Comparison of ENCODE assay signal across 18 cellular contexts in the genomic region with DNA sequence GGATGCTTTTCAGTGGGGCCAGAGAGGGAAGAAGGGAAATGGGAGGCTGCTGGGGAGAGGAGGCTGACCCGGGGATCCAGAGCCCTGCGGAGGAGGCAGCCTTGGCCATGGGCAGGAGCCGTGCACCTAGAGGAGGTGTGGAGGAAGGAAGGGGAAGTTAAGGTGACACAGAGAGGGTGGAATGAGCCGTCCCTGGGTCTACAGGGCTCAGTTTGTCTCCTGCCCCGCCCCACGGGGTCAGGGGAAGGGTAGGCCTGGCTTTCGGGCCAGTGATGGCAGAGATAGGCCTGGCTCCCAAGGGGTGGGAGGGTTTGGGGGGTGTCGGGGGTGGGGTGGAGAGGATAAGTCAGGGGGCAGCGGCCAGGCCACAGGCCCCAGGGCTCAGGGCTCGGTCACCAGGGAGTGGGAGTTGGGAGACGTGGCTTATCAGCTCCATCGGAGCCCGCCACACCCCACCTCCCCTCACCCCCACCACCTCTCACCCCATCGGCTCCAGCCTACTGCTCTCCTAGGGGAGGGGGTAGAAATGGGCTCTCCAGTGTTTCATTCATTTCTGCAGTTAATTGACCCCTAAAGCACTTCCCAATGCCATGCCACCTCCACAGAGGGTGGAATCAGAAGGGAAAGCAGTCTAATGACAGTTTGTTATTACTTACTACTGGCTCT. TPM values are rescaled to one million over a fixed set of nuclear protein-coding genes. Genes with fewer than 3 reads are reported as not detected.
DNase-seq lines count a peak whose midpoint lies in the region; ATAC-seq, FAIRE-seq and TF ChIP-seq lines count a peak whose summit lies in the region.
"Had no signal": no experiment of that assay in that cellular context is flagged by ENCODE, and none has a peak within 500 bp of the region (broad histone marks: within the 10 kb centered on the region; RNA-seq: fewer than 3 reads in every experiment).

No MANE protein-coding gene starts in this region.

- H3K36me3 ChIP-seq in GM23338 (ENCODE audit: insufficient read depth): no peaks in the 10 kb centered on the region
- H3K36me3 ChIP-seq in H7 (replicated peaks; ENCODE audit: control insufficient read depth, insufficient read depth, low read length): no peaks in the 10 kb centered on the region
- no peaks in the 10 kb centered on the region for H3K36me3 ChIP-seq in Panc1 (ENCODE audit: control insufficient read depth, insufficient read depth, low read length)
- no peaks in the 10 kb centered on the region for H3K36me3 ChIP-seq in kidney (ENCODE audit: control insufficient read depth in 1 of 2, insufficient read depth in 2 of 2, low read length in 2 of 2)
- no peaks in the 10 kb centered on the region for H3K36me3 ChIP-seq in thyroid gland
- H3K36me3 ChIP-seq: HAP-1 had no signal

- H3K79me2 ChIP-seq in GM23338 (replicated peaks; ENCODE audit: insufficient read depth): no peaks in the 10 kb centered on the region

- H3K4me1 Mint-ChIP-seq in GM23338: peaks cover 4% of the 10 kb centered on the region; the same call in 1 of the 3 replicates
- H3K4me1 Mint-ChIP-seq: CD14-positive monocyte had no signal

- in situ Hi-C loops in Panc1 (cut with HindIII; ENCODE audit: low pct_unique_long_range_greater_than_20kb, low sequenced_read_pairs): no loop called here

- no peaks in the 10 kb centered on the region for H4K20me1 ChIP-seq in GM23338 (replicated peaks; ENCODE audit: insufficient read depth)

- peak overlapping the region; percentile 38; the same call in 1 of the 2 replicates for H2AFZ ChIP-seq in GM23338

- no peaks in the 10 kb centered on the region for H3K4me1 ChIP-seq in GM23338 (ENCODE audit: insufficient read depth)
- H3K4me1 ChIP-seq in Panc1 (ENCODE audit: control insufficient read depth, insufficient read depth, low read length): no peaks in the 10 kb centered on the region
- H3K4me1 ChIP-seq in kidney (ENCODE audit: control insufficient read depth in 1 of 2, insufficient read depth in 1 of 2, low read depth in 1 of 2, low read length in 2 of 2): no peaks in the 10 kb centered on the region
- no peaks in the 10 kb centered on the region for H3K4me1 ChIP-seq in thyroid gland
- H3K4me1 ChIP-seq: A549, Caco-2, HAP-1 had no signal

- no peaks in the 10 kb centered on the region for H3F3A ChIP-seq in GM23338 (replicated peaks; ENCODE audit: low read depth)

- peaks cover 2% of the 10 kb centered on the region; the same call in 1 of the 3 replicates for H3K9me3 Mint-ChIP-seq in GM23338
- H3K9me3 Mint-ChIP-seq: CD8-positive, alpha-beta T cell; HFFc6 had no signal

- H3K9ac ChIP-seq in kidney (ENCODE audit: low read length in 2 of 2): no peak overlapping the region

- ATAC-seq in GM23338: no peak
- ATAC-seq in Panc1: peak; percentile 57

- POLR2A ChIA-PET in Panc1 (lab: Charles Lee): no interaction called here

- 0 out of 3 replicates have a peak, but pooled peaks cover 3% of the 10 kb centered on the region for H3K36me3 Mint-ChIP-seq in GM23338 (ENCODE audit: low read depth)
- H3K36me3 Mint-ChIP-seq: CD14-positive monocyte; CD8-positive, alpha-beta T cell had no signal

- no peaks in the 10 kb centered on the region for H3K9me3 ChIP-seq in Panc1 (ENCODE audit: control insufficient read depth, insufficient read depth, low read depth, low read length)
- no peaks in the 10 kb centered on the region for H3K9me3 ChIP-seq in kidney (ENCODE audit: control insufficient read depth in 1 of 2, low read length in 2 of 2)
- no peaks in the 10 kb centered on the region for H3K9me3 ChIP-seq in thyroid gland
- H3K9me3 ChIP-seq: A549, Caco-2, HAP-1 had no signal

- BruUV-seq in Panc1 (replicated peaks; lab: Mats Ljungman, UMichigan): no TSS peak

- no peak overlapping the region for H3K4me2 ChIP-seq in GM23338
- H3K4me2 ChIP-seq: A549 had no signal

- H3K4me3 Mint-ChIP-seq in GM23338: no peak overlapping the region
- H3K4me3 Mint-ChIP-seq: CD14-positive monocyte; CD8-positive, alpha-beta T cell; HFFc6 had no signal

- H3K4me3 ChIP-seq in GM23338 (no peak overlapping the region), H7 (ENCODE audit: insufficient read depth, low read depth, low read length) (no peak overlapping the region), Panc1 (ENCODE audit: low read depth in 2 of 2, low read length in 2 of 2) (no peak overlapping the region), kidney (ENCODE audit: low read length in 2 of 2) (no peak overlapping the region), thyroid gland (replicated peaks in 1 of 3) (no peak overlapping the region)
- H3K4me3 ChIP-seq: A549, HAP-1 had no signal

- no peak for FAIRE-seq in kidney (lab: Jason Lieb, UNC)
- FAIRE-seq: A549, GM19239, HTR-8/SVneo had no signal

- WGBS in thyroid gland, 2 donors: 64 to 67% methylated on average over 11 to 14 of the region's 14 CpGs

- H3K9me2 ChIP-seq in GM23338 (ENCODE audit: insufficient read depth): no peaks in the 10 kb centered on the region

- peaks cover 10% of the 10 kb centered on the region for H3K27me3 Mint-ChIP-seq in GM23338 (ENCODE audit: insufficient read depth, low read depth, poor library complexity)

- no peak overlapping the region for H3K27ac ChIP-seq in GM23338 (ENCODE audit: low read depth)
- H3K27ac ChIP-seq in Panc1 (ENCODE audit: low read length): no peak overlapping the region
- peak overlapping the region; percentile 25 to 47 for H3K27ac ChIP-seq in kidney (ENCODE audit: low read depth in 2 of 2, low read length in 2 of 2)
- H3K27ac ChIP-seq in thyroid gland: no peak overlapping the region
- H3K27ac ChIP-seq: A549 had no signal

- DNase-seq in GM23338 (ENCODE audit: low spot score): no peak
- peak; percentile 36 for DNase-seq in H7
- DNase-seq in Panc1 (ENCODE audit: low read depth, low spot score): no peak
- DNase-seq in kidney: no peak
- no peak for DNase-seq in thyroid gland
- no peak for DNase-seq in NCI-H1048 (lab: John Stamatoyannopoulos, UW)
- DNase-seq in hippocampal formation (lab: John Stamatoyannopoulos, UW): no peak
- DNase-seq: GF-D8 had no signal

- no peak overlapping the region for H3K27ac Mint-ChIP-seq in GM23338
- H3K27ac Mint-ChIP-seq: CD14-positive monocyte; CD8-positive, alpha-beta T cell; HFFc6 had no signal

- TF ChIP-seq CTCF in GM23338 (conservative IDR thresholded peaks at IDR 0.05; ENCODE audit: low read depth in 2 of 2): no peak
- TF ChIP-seq CTCF in Panc1 (IDR thresholded peaks at IDR 0.05): no peak
- TF ChIP-seq CTCF in kidney (IDR thresholded peaks at IDR 0.05; ENCODE audit: borderline replicate concordance, extremely low read depth, insufficient read depth): no peak
- no peak for TF ChIP-seq CTCF in thyroid gland (IDR thresholded peaks at IDR 0.05)

- CTCF ChIA-PET in Panc1 (lab: Charles Lee): interaction anchor here (0.5 to 1.9 kb wide), 10 partner anchors 14 to 266 kb away, joined by 3 to 30 read pairs (median 9); a partner anchor contains a TSS

- H3K27me3 ChIP-seq in GM23338 (ENCODE audit: insufficient read depth) (peaks cover 2% of the 10 kb centered on the region; the same call in 1 of the 2 replicates), H7 (ENCODE audit: control insufficient read depth, insufficient read depth, low read length) (peaks cover 3% of the 10 kb centered on the region), Panc1 (ENCODE audit: control insufficient read depth, insufficient read depth, low read length) (no peaks in the 10 kb centered on the region; the same call in 1 of the 2 replicates), thyroid gland (no peaks in the 10 kb centered on the region)

- intact Hi-C loops in Panc1 (cut with micrococcal nuclease; ENCODE audit: unreplicated experiment): loop anchor here (5.0 kb wide), 2 partner anchors 171 to 271 kb away; no protein-coding TSS in a partner anchor
- intact Hi-C loops in kidney (cut with DNase I): loop anchor here (5.0 to 10.0 kb wide), 2 partner anchors 76 to 168 kb away; no protein-coding TSS in a partner anchor
- intact Hi-C loops in thyroid gland (cut with DNase I): loop anchor here (5.0 kb wide), 2 partner anchors 76 to 171 kb away; no protein-coding TSS in a partner anchor

- no peak for TF ChIP-seq POLR2A in thyroid gland (IDR thresholded peaks at IDR 0.05)

TF ChIP-seq in GM23338, 12 proteins besides CTCF, POLR2A, EP300 and RAD21 (continues in another document):
- TF ChIP-seq ZNF331 (CRISPR knock-in tag; IDR thresholded peaks at IDR 0.05; ENCODE audit: low read depth) (no peak), POLR2AphosphoS5 (IDR thresholded peaks at IDR 0.05; ENCODE audit: low read depth) (no peak), ZNF114 (CRISPR knock-in tag; IDR thresholded peaks at IDR 0.05) (no peak), EZH2phosphoT487 (IDR thresholded peaks at IDR 0.05; ENCODE audit: unreplicated experiment) (no peak)

RNA-seq across cellular contexts. Expression of a gene that starts 39.4 kb away (rescaled TPM):
- 0.47 and 0.73 TPM in 2 replicates for total RNA-seq in GM23338 (2014; rRNA removed; shearing (Covaris generic))
- polyA plus RNA-seq in GM23338 (2016; fragmentation: Nextera tagmentation; extraction: Ambion mirVana) (0.06 and 0.12 TPM in 2 replicates), kidney (ENCODE audit: insufficient read depth, low read depth, low replicate concordance) (not detected)
- not detected in 2 replicates for total RNA-seq in H7 (2014; rRNA removed; shearing (Covaris generic))
- total RNA-seq in Panc1 (2021; ENCODE audit: unreplicated experiment) (0.08 TPM), kidney (not detected), thyroid gland (not detected)
- polyA plus RNA-seq in Panc1 (2012; ENCODE audit: insufficient read length): not detected
- total RNA-seq: Caco-2; CD8-positive, alpha-beta T cell; HFFc6 had no signal
- polyA plus RNA-seq: AG04450, BJ, CD14-positive monocyte had no signal

RNA-seq across cellular contexts. Expression of a gene that starts 50.2 kb away (rescaled TPM):
- 15.7 and 16.6 TPM in 2 replicates for total RNA-seq in GM23338 (2014; rRNA removed; shearing (Covaris generic))
- polyA plus RNA-seq in GM23338 (2016; fragmentation: Nextera tagmentation; extraction: Ambion mirVana): 4.3 and 4.4 TPM in 2 replicates
- 12.4 and 16.7 TPM in 2 replicates for total RNA-seq in H7 (2014; rRNA removed; shearing (Covaris generic))
- total RNA-seq in Panc1 (2021; ENCODE audit: unreplicated experiment): 27.3 TPM
- polyA plus RNA-seq in Panc1 (2012; ENCODE audit: insufficient read length): 20.4 TPM
- 57.1 TPM for total RNA-seq in kidney
- polyA plus RNA-seq in kidney (ENCODE audit: insufficient read depth, low read depth, low replicate concordance): 49.6 TPM
- 10 to 100 TPM; 34.4 to 39.4 (median 37.3) TPM for total RNA-seq in thyroid gland

RNA-seq across cellular contexts. Expression of a gene that starts 51.1 kb away (rescaled TPM):
- total RNA-seq in GM23338 (2014; rRNA removed; shearing (Covaris generic)): 45.8 and 47.3 TPM in 2 replicates
- polyA plus RNA-seq in GM23338 (2016; fragmentation: Nextera tagmentation; extraction: Ambion mirVana) (17.9 and 20.5 TPM in 2 replicates), kidney (ENCODE audit: insufficient read depth, low read depth, low replicate concordance) (20.8 TPM)
- 51.3 and 59.7 TPM in 2 replicates for total RNA-seq in H7 (2014; rRNA removed; shearing (Covaris generic))
- total RNA-seq in Panc1 (2021; ENCODE audit: unreplicated experiment) (37.6 TPM), kidney (23.5 TPM), thyroid gland (10 to 100 TPM; 14.4 to 18.1 (median 16.2) TPM)
- 31.5 TPM for polyA plus RNA-seq in Panc1 (2012; ENCODE audit: insufficient read length)

Comparison
In these comparisons a context has a peak if more than half of its experiments do, and no peak if none do; other contexts are left out.
1. H3K27ac ChIP-seq: peak in kidney (2 of 2); none in GM23338 (single experiment), Panc1 (single experiment) and thyroid gland (0 of 3).